ENCODE assay signal across 14 cellular contexts in the genomic region with DNA sequence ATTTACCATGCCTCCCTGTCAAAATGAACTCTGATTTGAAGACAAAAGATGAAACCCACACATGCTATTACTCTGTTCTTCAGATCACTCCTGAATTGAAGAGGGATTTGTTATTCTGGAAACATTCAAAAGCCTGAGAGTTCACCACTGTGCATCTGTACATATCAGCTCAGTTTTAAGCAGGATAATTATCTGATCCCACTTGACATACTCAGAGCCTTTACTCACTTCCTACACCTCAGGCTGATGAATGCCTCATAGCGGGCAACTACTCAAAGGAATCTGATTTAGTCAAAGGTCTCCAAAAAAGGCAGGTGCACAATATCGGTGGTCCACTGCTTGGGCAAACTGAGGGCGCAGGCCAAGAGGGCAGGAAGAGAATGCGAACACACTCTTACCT. TPM values are rescaled to one million over a fixed set of nuclear protein-coding genes. Genes with fewer than 3 reads are reported as not detected.
"Had no signal": no experiment of that assay in that cellular context is flagged by ENCODE, and none has a peak within 500 bp of the region (broad histone marks: within the 10 kb centered on the region; RNA-seq: fewer than 3 reads in every experiment).

No MANE protein-coding gene starts in this region.

- DNase-seq: activated CD4-positive, alpha-beta T cell treated with anti-CD3 and anti-CD28 coated beads, Interleukin-2, amount 50 U/mL, for 1 hour; activated CD8-positive, alpha-beta memory T cell treated with anti-CD3 and anti-CD28 coated beads, Interleukin-2, amount 50 U/mL, for 48 hours; activated effector memory CD4-positive, alpha-beta T cell treated with Interleukin-2 at 50 U/mL for 16 hours; activated naive CD4-positive, alpha-beta T cell treated with anti-CD3 and anti-CD28 coated beads, Interleukin-2, amount 50 U/mL, for 16 hours; activated T-cell treated with anti-CD3 and anti-CD28 coated beads, Interleukin-2, amount 50 U/mL, for 48 hours; aorta; erythroblast; islet precursor cell; midbrain; stimulated activated CD4-positive, alpha-beta T cell treated with anti-CD3 and anti-CD28 coated beads, Interleukin-2, amount 100 ng/mL, for 24 hours; T1000 had no signal

- ATAC-seq: activated CD4-positive, CD25-positive, alpha-beta regulatory T cell treated with anti-CD3 and anti-CD28 coated beads, Interleukin-2, amount 50 U/mL, for 24 hours had no signal

RNA-seq across cellular contexts. Expression of a gene that starts 56.4 kb away (rescaled TPM):
- total RNA-seq: dermis microvascular lymphatic vessel endothelial cell, frontal cortex had no signal
